ENCODE assay signal across 10 cellular contexts in the genomic region with DNA sequence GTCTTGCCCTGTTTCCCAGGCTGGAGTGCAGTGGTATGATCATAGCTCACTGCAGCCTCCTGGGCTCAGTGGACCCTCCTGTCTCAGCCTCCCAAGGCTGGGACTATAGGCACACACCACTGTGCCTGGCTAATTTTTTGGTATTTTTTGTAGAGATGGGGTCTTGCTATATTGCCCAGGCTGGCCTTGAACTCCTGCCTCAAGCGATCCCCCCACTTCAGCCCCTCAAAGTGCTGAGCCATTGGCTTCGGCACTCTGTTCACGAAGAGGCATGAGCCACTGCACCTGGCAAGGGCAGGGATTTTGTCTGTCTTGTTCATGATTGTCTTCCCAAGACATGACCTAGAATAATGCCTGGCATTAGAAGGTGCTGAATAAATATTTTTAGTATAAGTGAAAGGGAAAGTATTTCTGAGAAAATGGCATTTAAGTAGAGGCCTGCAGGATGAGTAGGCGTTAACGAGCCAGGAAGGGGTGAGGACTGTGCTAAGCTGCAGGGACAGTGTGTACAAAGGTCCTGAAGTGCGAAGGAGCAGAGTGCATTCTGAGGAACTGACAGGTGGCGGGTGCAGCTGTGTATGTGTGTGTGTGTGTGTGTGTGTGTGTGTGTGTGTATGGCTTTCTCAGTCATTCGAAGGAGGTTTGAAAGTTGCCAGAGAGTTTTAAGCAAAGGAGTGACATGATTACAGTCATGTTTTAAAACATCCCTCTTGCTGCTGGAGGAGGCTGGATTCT. TPM values are rescaled to one million over a fixed set of nuclear protein-coding genes. Genes with fewer than 3 reads are reported as not detected.
DNase-seq lines count a peak whose midpoint lies in the region; ATAC-seq lines count a peak whose summit lies in the region.
"Had no signal": no experiment of that assay in that cellular context is flagged by ENCODE, and none has a peak within 500 bp of the region (broad histone marks: within the 10 kb centered on the region; RNA-seq: fewer than 3 reads in every experiment).

No MANE protein-coding gene starts in this region.

- H3K27ac Mint-ChIP-seq in activated naive CD4-positive, alpha-beta T cell treated with anti-CD3 and anti-CD28 coated beads for 36 hours: no peak overlapping the region
- H3K27ac Mint-ChIP-seq in stimulated activated naive CD8-positive, alpha-beta T cell treated with anti-CD3 and anti-CD28 coated beads, Interleukin-15, amount 100 ng/mL, for 72 hours: no peak overlapping the region

- no peaks in the 10 kb centered on the region for H3K36me3 Mint-ChIP-seq in activated naive CD4-positive, alpha-beta T cell treated with anti-CD3 and anti-CD28 coated beads for 36 hours (ENCODE audit: low read depth)
- H3K36me3 Mint-ChIP-seq: naive B cell had no signal

- peak; percentile 80 for ATAC-seq in stimulated activated naive CD8-positive, alpha-beta T cell treated with anti-CD3 and anti-CD28 coated beads, Interleukin-15, amount 100 ng/mL, for 72 hours
- no peak for ATAC-seq in HG02763 (IDR thresholded peaks at IDR 0.05; ENCODE audit: unreplicated experiment)

- H3K27me3 Mint-ChIP-seq in activated naive CD4-positive, alpha-beta T cell treated with anti-CD3 and anti-CD28 coated beads for 36 hours (ENCODE audit: low read depth): no peaks in the 10 kb centered on the region
- H3K27me3 Mint-ChIP-seq in stimulated activated naive CD8-positive, alpha-beta T cell treated with anti-CD3 and anti-CD28 coated beads, Interleukin-15, amount 100 ng/mL, for 72 hours: no peaks in the 10 kb centered on the region

- CTCF ChIA-PET in activated naive CD4-positive, alpha-beta T cell treated with anti-CD3 and anti-CD28 coated beads for 36 hours (lab: Charles Lee): interaction anchor here (0.6 to 1.0 kb wide), 2 partner anchors 43 to 257 kb away, joined by 3 read pairs; partner anchors contain the start of gene VEGFA

- peaks cover 7% of the 10 kb centered on the region for H3K4me1 Mint-ChIP-seq in activated naive CD4-positive, alpha-beta T cell treated with anti-CD3 and anti-CD28 coated beads for 36 hours (ENCODE audit: low read depth)
- H3K4me1 Mint-ChIP-seq in stimulated activated naive CD8-positive, alpha-beta T cell treated with anti-CD3 and anti-CD28 coated beads, Interleukin-15, amount 100 ng/mL, for 72 hours: peaks cover 28% of the 10 kb centered on the region

- H3K4me3 Mint-ChIP-seq in activated naive CD4-positive, alpha-beta T cell treated with anti-CD3 and anti-CD28 coated beads for 36 hours: no peak overlapping the region
- H3K4me3 Mint-ChIP-seq in stimulated activated naive CD8-positive, alpha-beta T cell treated with anti-CD3 and anti-CD28 coated beads, Interleukin-15, amount 100 ng/mL, for 72 hours: peak overlapping the region in 1 of 2 donors; percentile 5
- H3K4me3 Mint-ChIP-seq: naive B cell had no signal

- intact Hi-C loops in activated naive CD4-positive, alpha-beta T cell treated with anti-CD3 and anti-CD28 coated beads for 36 hours (cut with micrococcal nuclease): no loop called here

- peak; percentile 29 for DNase-seq in activated naive CD4-positive, alpha-beta T cell treated with anti-CD3 and anti-CD28 coated beads for 36 hours
- no peak for DNase-seq in activated naive CD4-positive, alpha-beta T cell treated with Interleukin-2 at 50 U/mL for 16 hours
- DNase-seq in RPMI8226 (peak; percentile 53), kidney tubule cell (ENCODE audit: low spot score) (peak; percentile 62), D341Med (ENCODE audit: low spot score) (no peak), NCI-H2196 treated with DMSO at 0.1 percent for 48 hours (lab: John Stamatoyannopoulos, UW; ENCODE audit: unreplicated experiment) (no peak)
- peak in 1 of 2 donors; percentile 34 for DNase-seq in stimulated activated naive CD8-positive, alpha-beta T cell treated with anti-CD3 and anti-CD28 coated beads, Interleukin-15, amount 100 ng/mL, for 72 hours
- DNase-seq: naive B cell; stimulated activated CD4-positive, alpha-beta T cell treated with anti-CD3 and anti-CD28 coated beads, Interleukin-4, amount 100 ng/mL, for 1 hour had no signal

- no peaks in the 10 kb centered on the region for H3K9me3 Mint-ChIP-seq in activated naive CD4-positive, alpha-beta T cell treated with anti-CD3 and anti-CD28 coated beads for 36 hours
- H3K9me3 Mint-ChIP-seq in stimulated activated naive CD8-positive, alpha-beta T cell treated with anti-CD3 and anti-CD28 coated beads, Interleukin-15, amount 100 ng/mL, for 72 hours: no peaks in the 10 kb centered on the region
- H3K9me3 Mint-ChIP-seq: naive B cell had no signal

RNA-seq across cellular contexts. Expression of gene VEGFA, which starts 43.0 kb away (rescaled TPM):
- 10 to 100 TPM; 35.9 to 37.3 TPM for total RNA-seq in activated naive CD4-positive, alpha-beta T cell treated with anti-CD3 and anti-CD28 coated beads for 36 hours

Comparison
In these comparisons a context has a peak if more than half of its experiments do, and no peak if none do; other contexts are left out.
1. DNase-seq: peak in activated naive CD4-positive, alpha-beta T cell treated with anti-CD3 and anti-CD28 coated beads for 36 hours (single experiment), RPMI8226 (single experiment) and kidney tubule cell (single experiment); none in activated naive CD4-positive, alpha-beta T cell treated with Interleukin-2 at 50 U/mL for 16 hours (single experiment), D341Med (single experiment) and NCI-H2196 treated with DMSO at 0.1 percent for 48 hours (single experiment).